ENCODE assay signal across 30 cellular contexts in the genomic region with DNA sequence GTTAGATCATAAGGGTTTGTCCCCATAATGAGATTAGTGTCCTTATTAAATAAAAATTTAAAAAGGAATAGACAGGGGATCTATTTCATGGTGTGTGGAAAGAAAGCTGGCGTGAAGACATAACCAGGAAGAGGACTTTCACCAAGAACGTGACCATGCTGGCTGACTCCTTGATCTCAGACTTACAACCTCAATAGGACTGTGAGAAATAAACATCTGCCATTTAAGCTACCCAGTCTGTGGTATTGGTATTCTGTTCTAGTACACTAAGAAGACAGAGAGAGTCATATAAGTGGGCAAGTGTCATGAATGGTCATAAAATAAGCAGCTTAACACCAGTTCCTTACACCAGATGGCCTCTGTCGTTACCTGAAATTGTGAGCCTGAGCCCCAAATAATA.
"Had no signal": no experiment of that assay in that cellular context is flagged by ENCODE, and none has a peak within 500 bp of the region (broad histone marks: within the 10 kb centered on the region; RNA-seq: fewer than 3 reads in every experiment).

No MANE protein-coding gene starts in this region.

- DNase-seq: hypothalamus; immature natural killer cell; kidney; left colon; left lung; lower lobe of right lung; mammary epithelial cell; mesenchymal stem cell; naive thymus-derived CD4-positive, alpha-beta T cell; nucleus accumbens; posterior cingulate gyrus; retina; right cardiac atrium; stimulated activated CD4-positive, alpha-beta T cell treated with anti-CD3 and anti-CD28 coated beads, Interleukin-12 subunit alpha, Interleukin-12 subunit beta, amount 100 ng/mL, for 4 hours; stimulated activated CD4-positive, alpha-beta T cell treated with anti-CD3 and anti-CD28 coated beads, Interleukin-15, amount 100 ng/mL, for 24 hours; stimulated activated CD4-positive, alpha-beta T cell treated with anti-CD3 and anti-CD28 coated beads, Interleukin-2, amount 100 ng/mL, for 24 hours; stimulated activated CD4-positive, alpha-beta T cell treated with anti-CD3 and anti-CD28 coated beads, Interleukin-4, amount 100 ng/mL, for 1 hour; stimulated activated naive B cell treated with anti-CD40 and anti-IgM and Interleukin-4, amounts not matched to agents 10 μg/mL and 1 μg/mL and 100 μg/mL, for 72 hours; stimulated activated naive CD8-positive, alpha-beta T cell treated with anti-CD3 and anti-CD28 coated beads, Interleukin-15, Interleukin-2, amounts not matched to agents 100 U/mL and 50 U/mL, for 24 hours; stomach; testis; thyroid gland; transverse colon; upper lobe of left lung had no signal

- ATAC-seq: left colon; left lung; lower lobe of right lung; naive thymus-derived CD4-positive, alpha-beta T cell; natural killer cell treated with Interleukin-12 subunit alpha and Interleukin-12 subunit beta and Interleukin-15 and Interleukin-18, amount 100 ng/mL, for 72 hours; right cardiac atrium; sciatic nerve; stimulated activated naive B cell treated with anti-CD40 and anti-IgM and Interleukin-4, amounts not matched to agents 10 μg/mL and 1 μg/mL and 100 μg/mL, for 72 hours; stimulated activated naive CD8-positive, alpha-beta T cell treated with anti-CD3 and anti-CD28 coated beads, Interleukin-15, Interleukin-2, amounts not matched to agents 100 U/mL and 50 U/mL, for 24 hours had no signal

- H3K4me3 ChIP-seq: left lung, lower lobe of right lung, pancreas, prostate gland, skin epidermis, stomach, testis, thyroid gland, transverse colon, upper lobe of left lung, vagina had no signal

- H3K9me3 ChIP-seq: left lung, lower lobe of right lung, pancreas, prostate gland, stomach, testis, thyroid gland, transverse colon, upper lobe of left lung, vagina had no signal

- H3K36me3 ChIP-seq: left lung, lower lobe of right lung, pancreas, prostate gland, stomach, thyroid gland, transverse colon, upper lobe of left lung, vagina had no signal

- H3K4me1 ChIP-seq: left lung, lower lobe of right lung, pancreas, prostate gland, stomach, testis, thyroid gland, transverse colon, upper lobe of left lung, vagina had no signal
